In the genomic region with DNA sequence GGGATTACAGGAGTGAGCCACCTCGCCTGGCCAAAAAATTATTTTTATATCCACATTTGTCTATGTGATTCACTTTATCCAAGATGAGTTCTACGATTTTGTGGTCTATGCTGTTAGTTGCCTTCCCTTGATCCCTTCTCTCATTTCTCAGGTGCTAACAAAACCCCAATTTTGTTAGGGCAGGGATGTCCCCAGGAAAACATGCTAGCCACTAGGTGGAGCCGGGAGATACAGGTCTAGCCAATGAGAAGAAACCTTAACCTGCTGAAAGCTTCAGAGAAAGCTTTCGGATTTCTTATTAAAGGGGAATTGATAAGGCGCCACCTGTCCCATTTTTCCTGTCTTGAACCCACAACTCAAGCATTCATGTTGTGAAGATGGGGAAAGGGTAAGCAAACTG, we compare ENCODE assay signal across 8 cellular contexts.
DNase-seq lines count a peak whose midpoint lies in the region; ATAC-seq and TF ChIP-seq lines count a peak whose summit lies in the region.

No MANE protein-coding gene starts in this region.

- H3K4me2 ChIP-seq in PC-3 (ENCODE audit: low read length), result no peak overlapping the region

- H3K36me3 ChIP-seq in PC-3 (ENCODE audit: low read depth, low read length) (no peaks in the 10 kb centered on the region), adipocyte (ENCODE audit: control insufficient read depth, insufficient read depth, low read length, severe bottlenecking) (no peaks in the 10 kb centered on the region), lower lobe of right lung (no peaks in the 10 kb centered on the region)

- no peaks in the 10 kb centered on the region for H3K79me2 ChIP-seq in PC-3 (ENCODE audit: low read length)

- H3K4me3 ChIP-seq in PC-3 (ENCODE audit: low read length) (no peak overlapping the region), adipocyte (ENCODE audit: low read length) (no peak overlapping the region), lower lobe of right lung (no peak overlapping the region)

- BruUV-seq in PC-3 (replicated peaks; lab: Mats Ljungman, UMichigan), result no TSS peak

- H3K27ac ChIP-seq in PC-3 (ENCODE audit: low read length) (no peak overlapping the region), lower lobe of right lung (no peak overlapping the region)

- TF ChIP-seq CTCF in PC-3 (conservative IDR thresholded peaks at IDR 0.05; ENCODE audit: low read depth, low read length) (peak; percentile 74), lower lobe of right lung (IDR thresholded peaks at IDR 0.05) (peak; percentile 32)

- no peaks in the 10 kb centered on the region for H3K4me1 ChIP-seq in PC-3 (ENCODE audit: insufficient read depth, low read length)
- no peaks in the 10 kb centered on the region for H3K4me1 ChIP-seq in adipocyte (ENCODE audit: control insufficient read depth, insufficient read depth, low read length)
- no peaks in the 10 kb centered on the region for H3K4me1 ChIP-seq in lower lobe of right lung

- no peaks in the 10 kb centered on the region for H3F3A ChIP-seq in PC-3 (ENCODE audit: low read length, unreplicated experiment)

- POLR2A ChIA-PET in PC-3 (lab: Charles Lee; ENCODE audit: unreplicated experiment), result no interaction called here

- H3K9me3 ChIP-seq in PC-3 (ENCODE audit: low read length), result no peaks in the 10 kb centered on the region
- H3K9me3 ChIP-seq in adipocyte (ENCODE audit: control insufficient read depth, low read length), result no peaks in the 10 kb centered on the region
- H3K9me3 ChIP-seq in lower lobe of right lung, result no peaks in the 10 kb centered on the region

- CTCF ChIA-PET in PC-3 (lab: Charles Lee), result no interaction called here

- H3K9ac ChIP-seq in PC-3 (ENCODE audit: low read length) (no peak overlapping the region), adipocyte (ENCODE audit: low read length) (no peak overlapping the region)

- H2AFZ ChIP-seq in PC-3 (ENCODE audit: low read length), result no peak overlapping the region

- H3K27me3 ChIP-seq in PC-3 (ENCODE audit: low read length) (no peaks in the 10 kb centered on the region), adipocyte (replicated peaks; ENCODE audit: control insufficient read depth, insufficient read depth, low read length) (no peaks in the 10 kb centered on the region), lower lobe of right lung (ENCODE audit: low read depth) (no peaks in the 10 kb centered on the region)

- DNase-seq in DMS 273 (lab: John Stamatoyannopoulos, UW; ENCODE audit: unreplicated experiment) (peak; percentile 44), DMS 273 treated with DMSO at 0.1 percent for 48 hours (lab: John Stamatoyannopoulos, UW) (no peak), PC-3 (peak; percentile 54), adipocyte (ENCODE audit: low read depth) (peak; percentile 58), lower lobe of right lung (no peak), NCI-H1436 (lab: John Stamatoyannopoulos, UW) (no peak)

- peak; percentile 51 for ATAC-seq in PC-3
- no peak for ATAC-seq in lower lobe of right lung
- no peak for ATAC-seq in GM18519 (IDR thresholded peaks at IDR 0.05; ENCODE audit: low FRiP score, unreplicated experiment)
- no peak for ATAC-seq in HG02623 (IDR thresholded peaks at IDR 0.05; ENCODE audit: unreplicated experiment)

- H3K9me2 ChIP-seq in PC-3 (replicated peaks; ENCODE audit: low read length), result no peaks in the 10 kb centered on the region

- intact Hi-C loops in PC-3 (cut with micrococcal nuclease) (no loop called here), lower lobe of right lung (cut with DNase I) (no loop called here)

- H4K20me1 ChIP-seq in PC-3 (ENCODE audit: low read length), result no peaks in the 10 kb centered on the region

Comparison
In these comparisons a context has a peak if more than half of its experiments do, and no peak if none do; other contexts are left out.
1. DNase-seq: peak in DMS 273 (single experiment), PC-3 (single experiment) and adipocyte (single experiment); none in DMS 273 treated with DMSO at 0.1 percent for 48 hours (single experiment), lower lobe of right lung (single experiment) and NCI-H1436 (single experiment).